Comparison of ENCODE assay signal across 11 cellular contexts in the genomic region with DNA sequence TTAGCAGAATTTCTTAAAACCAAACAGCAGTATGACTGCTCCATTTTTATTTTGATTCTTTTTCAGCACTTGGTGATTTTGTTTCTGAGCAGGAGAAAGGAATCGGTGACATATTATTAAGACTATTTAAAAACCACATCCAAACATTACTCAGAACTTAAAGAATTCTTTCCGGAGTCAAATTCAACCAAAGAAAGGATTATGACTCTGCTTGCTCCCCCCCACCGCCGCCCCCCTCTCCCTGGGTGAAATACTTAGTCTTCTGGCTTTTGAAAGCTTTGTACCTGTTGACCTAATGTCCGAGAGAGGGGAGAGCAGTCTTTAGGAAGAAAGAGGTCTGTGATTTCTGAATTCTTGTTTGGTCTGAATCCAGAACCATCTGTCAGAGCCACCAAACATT. TPM values are rescaled to one million over a fixed set of nuclear protein-coding genes. Genes with fewer than 3 reads are reported as not detected.
DNase-seq lines count a peak whose midpoint lies in the region; ATAC-seq and TF ChIP-seq lines count a peak whose summit lies in the region.
"Had no signal": no experiment of that assay in that cellular context is flagged by ENCODE, and none has a peak within 500 bp of the region (broad histone marks: within the 10 kb centered on the region; RNA-seq: fewer than 3 reads in every experiment).

No MANE protein-coding gene starts in this region.

- peak; percentile 84 for DNase-seq in Caki2 (ENCODE audit: low read depth)
- DNase-seq in RKO (ENCODE audit: low spot score): peak; percentile 59
- DNase-seq in fibroblast of lung (ENCODE audit: low read depth in 2 of 2): peak; percentile 89 to 94
- peak; percentile 94 for DNase-seq in renal cortical epithelial cell (ENCODE audit: low read depth)
- no peak for DNase-seq in NCI-H345 treated with DMSO at 0.1 percent for 48 hours (lab: John Stamatoyannopoulos, UW; ENCODE audit: unreplicated experiment)
- no peak for DNase-seq in activated gamma-delta T cell (lab: John Stamatoyannopoulos, UW)
- no peak for DNase-seq in spleen
- DNase-seq: activated CD4-positive, alpha-beta memory T cell treated with anti-CD3 and anti-CD28 coated beads, Interleukin-2, amount 10 ng/mL, durations not matched to agents 7 days and 5 days; CD8-positive, alpha-beta memory T cell had no signal

- no peaks in the 10 kb centered on the region for H3K36me3 ChIP-seq in fibroblast of lung (ENCODE audit: control insufficient read depth, insufficient read depth, low read length)
- H3K36me3 ChIP-seq in spleen: no peaks in the 10 kb centered on the region

- H3K4me3 ChIP-seq in fibroblast of lung (replicated peaks in 1 of 4; ENCODE audit: control extremely low read depth in 1 of 4, insufficient read depth in 1 of 4, low read depth in 3 of 4, low read length in 4 of 4) (peak overlapping the region; percentile 17 to 39 (median 30)), spleen (no peak overlapping the region)
- H3K4me3 ChIP-seq: lung had no signal

- no peak for TF ChIP-seq POLR2A in spleen (IDR thresholded peaks at IDR 0.05)

- no peaks in the 10 kb centered on the region for H4K20me1 ChIP-seq in fibroblast of lung (ENCODE audit: control insufficient read depth, extremely low read depth, insufficient read depth, low read length)

- intact Hi-C loops in spleen (cut with DNase I; ENCODE audit: low total_unique reads): no loop called here

- WGBS in spleen, 5 donors: 62 to 83% (median 78%) methylated on average over 5 of the region's 5 CpGs

- no peak overlapping the region for H2AFZ ChIP-seq in fibroblast of lung (ENCODE audit: low read length)

- no peak for ATAC-seq in HG03342 (IDR thresholded peaks at IDR 0.05; ENCODE audit: unreplicated experiment)

- TF ChIP-seq CTCF in fibroblast of lung (conservative IDR thresholded peaks at IDR 0.05 in 1 of 2, IDR thresholded peaks at IDR 0.05 in 1 of 2; ENCODE audit: low read depth in 1 of 2, low read length in 2 of 2) (no peak), spleen (IDR thresholded peaks at IDR 0.05 in 8 of 11, conservative IDR thresholded peaks at IDR 0.05 in 3 of 11) (no peak)

- H3K79me2 ChIP-seq in fibroblast of lung (ENCODE audit: control insufficient read depth, insufficient read depth, low read length): no peaks in the 10 kb centered on the region

- peak overlapping the region; percentile 81 for H3K4me2 ChIP-seq in fibroblast of lung (ENCODE audit: extremely low read depth, insufficient read depth, low read length)

- no peaks in the 10 kb centered on the region for H3K27me3 ChIP-seq in fibroblast of lung (ENCODE audit: control insufficient read depth, insufficient read depth, low read length)
- H3K27me3 ChIP-seq in spleen (replicated peaks in 1 of 7): peaks cover 0 to 7% (median 0%) of the 10 kb centered on the region in 7 donors

- H3K4me1 ChIP-seq in fibroblast of lung (ENCODE audit: control insufficient read depth, extremely low read depth, insufficient read depth, low read length): peaks cover 41% of the 10 kb centered on the region
- H3K4me1 ChIP-seq in spleen: peaks cover 0 to 29% (median 11%) of the 10 kb centered on the region in 6 donors

- in situ Hi-C loops in Caki2 (cut with HindIII; ENCODE audit: low pct_unique_long_range_greater_than_20kb, low sequenced_read_pairs): no loop called here

- H3K9me3 ChIP-seq in fibroblast of lung (ENCODE audit: control insufficient read depth, insufficient read depth, low read depth, low read length) (no peaks in the 10 kb centered on the region), spleen (peaks cover 0 to 3% (median 0%) of the 10 kb centered on the region in 8 donors)

- peak overlapping the region; percentile 52 for H3K9ac ChIP-seq in fibroblast of lung (ENCODE audit: insufficient read depth, low read length)

- H3K27ac ChIP-seq in fibroblast of lung (ENCODE audit: insufficient read depth, low read length): peak overlapping the region; percentile 78
- H3K27ac ChIP-seq in spleen: peak overlapping the region in 2 of 8 donors; percentile 28 to 32

RNA-seq across cellular contexts. Expression of gene COL1A1, which starts 17.9 kb away (rescaled TPM):
- 4.6 and 25.0 TPM in 2 replicates for total RNA-seq in Caki2 (2014; rRNA removed; shearing (Covaris generic); ENCODE audit: low replicate concordance)
- total RNA-seq in fibroblast of lung: 577 and 584 TPM in 2 replicates
- polyA plus RNA-seq in fibroblast of lung: 541 and 604 TPM in 2 replicates
- polyA plus RNA-seq in fibroblast of lung (2012): 2,129 and 2,873 TPM in 2 replicates
- polyA minus RNA-seq in fibroblast of lung (ENCODE audit: low replicate concordance): 7,488 and 12,203 TPM in 2 replicates
- total RNA-seq in renal cortical epithelial cell: 65.6 and 141 TPM in 2 replicates
- total RNA-seq in spleen: 100 to 1,000 TPM in 2 of 7 donors, 10 to 100 TPM in 4, 1 to 10 TPM in 1; 7.4 to 458 (median 65.4) TPM
- 10 to 100 TPM in 2 of 3 donors, 1 to 10 TPM in 1; 7.1 to 24.0 (median 11.3) TPM for polyA plus RNA-seq in spleen
- polyA plus RNA-seq: CD8-positive, alpha-beta memory T cell had no signal

RNA-seq across cellular contexts. Expression of gene SGCA, which starts 53.5 kb away (rescaled TPM):
- not detected in 2 replicates for total RNA-seq in Caki2 (2014; rRNA removed; shearing (Covaris generic); ENCODE audit: low replicate concordance)
- total RNA-seq in fibroblast of lung (4.1 and 4.3 TPM in 2 replicates), renal cortical epithelial cell (not detected in 2 replicates), spleen (1 to 10 TPM in 6 of 7 donors, not detected in 1; 1.2 to 4.7 (median 2.7) TPM)
- polyA plus RNA-seq in fibroblast of lung (1.4 and 1.6 TPM in 2 replicates), spleen (1 to 10 TPM; 3.7 to 5.9 (median 5.7) TPM)
- 5.2 and 8.8 TPM in 2 replicates for polyA plus RNA-seq in fibroblast of lung (2012)
- polyA minus RNA-seq in fibroblast of lung (ENCODE audit: low replicate concordance): 1.7 and 5.6 TPM in 2 replicates
- polyA plus RNA-seq: CD8-positive, alpha-beta memory T cell had no signal

RNA-seq across cellular contexts. Expression of gene TMEM92, which starts 54.9 kb away (rescaled TPM):
- total RNA-seq in Caki2 (2014; rRNA removed; shearing (Covaris generic); ENCODE audit: low replicate concordance): 0.44 and 1.9 TPM in 2 replicates
- under 0.01 TPM in 1 of 2 replicates, not detected in the other for total RNA-seq in fibroblast of lung
- polyA plus RNA-seq in fibroblast of lung: 0.05 TPM in 2 replicates
- 0.19 and 0.32 TPM in 2 replicates for polyA plus RNA-seq in fibroblast of lung (2012)
- polyA minus RNA-seq in fibroblast of lung (ENCODE audit: low replicate concordance): not detected in 2 replicates
- total RNA-seq in renal cortical epithelial cell: 0.87 and 2.3 TPM in 2 replicates
- total RNA-seq in spleen: under 1 TPM in 2 of 7 donors, not detected in 5; 0.44 to 0.49 TPM
- polyA plus RNA-seq in spleen: under 1 TPM in 1 of 3 donors, not detected in 2; 0.06 TPM
- total RNA-seq: CD8-positive, alpha-beta memory T cell had no signal
- polyA plus RNA-seq: CD8-positive, alpha-beta memory T cell had no signal

Comparison
In these comparisons a context has a peak if more than half of its experiments do, and no peak if none do; other contexts are left out.
1. DNase-seq: peak in Caki2 (single experiment), RKO (single experiment), fibroblast of lung (2 of 2) and renal cortical epithelial cell (single experiment); none in NCI-H345 treated with DMSO at 0.1 percent for 48 hours (single experiment), activated gamma-delta T cell (single experiment) and spleen (single experiment).
2. H3K4me3 ChIP-seq: peak in fibroblast of lung (4 of 4); none in spleen (0 of 8).